Comparison of ENCODE assay signal across 17 cellular contexts in genomic region chr18:63843008-63843407, GRCh38. TPM values are rescaled to one million over a fixed set of nuclear protein-coding genes. Genes with fewer than 3 reads are reported as not detected.
"Had no signal": no experiment of that assay in that cellular context is flagged by ENCODE, and none has a peak within 500 bp of the region (broad histone marks: within the 10 kb centered on the region; RNA-seq: fewer than 3 reads in every experiment).

No MANE protein-coding gene starts in this region.

- ATAC-seq: activated CD4-positive, alpha-beta T cell treated with anti-CD3 and anti-CD28 coated beads for 36 hours; left colon; lower lobe of right lung; right cardiac atrium had no signal

- DNase-seq: activated CD4-positive, alpha-beta memory T cell treated with anti-CD3 and anti-CD28 coated beads for 36 hours; activated CD4-positive, alpha-beta T cell treated with anti-CD3 and anti-CD28 coated beads for 36 hours; activated effector memory CD4-positive, alpha-beta T cell treated with Interleukin-2 at 50 U/mL for 16 hours; activated T-cell treated with anti-CD3 and anti-CD28 coated beads, Interleukin-2, amount 50 U/mL, for 24 hours; glutamatergic neuron; immature natural killer cell; left colon; lower lobe of right lung; right cardiac atrium; stimulated activated CD4-positive, alpha-beta T cell treated with anti-CD3 and anti-CD28 coated beads, Interleukin-4, amount 100 ng/mL, for 24 hours; stimulated activated CD8-positive, alpha-beta memory T cell treated with anti-CD3 and anti-CD28 coated beads, Interleukin-4, amount 100 ng/mL, for 48 hours; stimulated activated naive CD4-positive, alpha-beta T cell treated with Interleukin-2 at 50 U/mL for 16 hours; substantia nigra had no signal

RNA-seq across cellular contexts. Expression of gene SERPINB2, which starts 44.5 kb away (rescaled TPM):
- total RNA-seq: activated CD4-positive, alpha-beta memory T cell treated with anti-CD3 and anti-CD28 coated beads for 36 hours; activated CD4-positive, alpha-beta T cell treated with anti-CD3 and anti-CD28 coated beads for 36 hours; cardiac muscle cell; dermis microvascular lymphatic vessel endothelial cell; left colon; lower lobe of right lung; progenitor cell of endocrine pancreas; right cardiac atrium; tibial nerve had no signal
